36 cellular contexts compared by ENCODE assay signal in genomic region chr10:111104811-111105210, GRCh38. TPM values are rescaled to one million over a fixed set of nuclear protein-coding genes. Genes with fewer than 3 reads are reported as not detected.
"Had no signal": no experiment of that assay in that cellular context is flagged by ENCODE, and none has a peak within 500 bp of the region (broad histone marks: within the 10 kb centered on the region; RNA-seq: fewer than 3 reads in every experiment).

No MANE protein-coding gene starts in this region.

- H3K4me1 Mint-ChIP-seq: activated B cell treated with CpG ODN at 0.5 μM for 24 hours; activated CD4-positive, alpha-beta memory T cell treated with anti-CD3 and anti-CD28 coated beads, Interleukin-2, amount 10 ng/mL, durations not matched to agents 7 days and 5 days; activated CD4-positive, alpha-beta T cell treated with anti-CD3 and anti-CD28 coated beads for 36 hours; activated CD4-positive, alpha-beta T cell treated with anti-CD3 and anti-CD28 coated beads, Interleukin-2, amount 10 ng/mL, durations not matched to agents 7 days and 5 days; activated CD8-positive, alpha-beta memory T cell treated with anti-CD3 and anti-CD28 coated beads, Interleukin-2, amount 10 ng/mL, durations not matched to agents 7 days and 5 days; activated naive CD4-positive, alpha-beta T cell treated with anti-CD3 and anti-CD28 coated beads, Interleukin-2, amount 10 ng/mL, durations not matched to agents 7 days and 5 days; activated naive CD4-positive, alpha-beta T cell treated with anti-CD3 and anti-CD28 coated beads, Interleukin-2, amount 50 U/mL, for 24 hours; activated naive CD8-positive, alpha-beta T cell treated with anti-CD3 and anti-CD28 coated beads, Interleukin-2, amount 10 ng/mL, durations not matched to agents 7 days and 5 days; activated naive CD8-positive, alpha-beta T cell treated with anti-CD3 and anti-CD28 coated beads, Interleukin-2, amount 50 U/mL, for 24 hours; central memory CD8-positive, alpha-beta T cell had no signal

- DNase-seq: activated B cell treated with CpG ODN at 0.5 μM for 24 hours; activated CD4-positive, alpha-beta memory T cell treated with anti-CD3 and anti-CD28 coated beads, Interleukin-2, amount 10 ng/mL, durations not matched to agents 7 days and 5 days; activated CD4-positive, alpha-beta T cell treated with anti-CD3 and anti-CD28 coated beads for 1 hour; activated CD4-positive, alpha-beta T cell treated with anti-CD3 and anti-CD28 coated beads for 36 hours; activated CD4-positive, alpha-beta T cell treated with anti-CD3 and anti-CD28 coated beads for 48 hours; activated CD4-positive, alpha-beta T cell treated with anti-CD3 and anti-CD28 coated beads, Interleukin-2, amount 10 ng/mL, durations not matched to agents 7 days and 5 days; activated CD4-positive, alpha-beta T cell treated with anti-CD3 and anti-CD28 coated beads, Interleukin-2, amount 50 U/mL, for 48 hours; activated CD8-positive, alpha-beta memory T cell treated with anti-CD3 and anti-CD28 coated beads for 24 hours; activated CD8-positive, alpha-beta memory T cell treated with anti-CD3 and anti-CD28 coated beads, Interleukin-2, amount 10 ng/mL, durations not matched to agents 7 days and 5 days; activated CD8-positive, alpha-beta memory T cell treated with anti-CD3 and anti-CD28 coated beads, Interleukin-2, amount 50 U/mL, for 48 hours; activated CD8-positive, alpha-beta T cell treated with anti-CD3 and anti-CD28 coated beads, Interleukin-2, amount 10 ng/mL, durations not matched to agents 7 days and 5 days; activated effector memory CD4-positive, alpha-beta T cell treated with Interleukin-2 at 50 U/mL for 16 hours; activated gamma-delta T cell; activated naive CD4-positive, alpha-beta T cell treated with anti-CD3 and anti-CD28 coated beads, Interleukin-2, amount 10 ng/mL, durations not matched to agents 7 days and 5 days; activated naive CD4-positive, alpha-beta T cell treated with Interleukin-2 at 50 U/mL for 16 hours; activated naive CD8-positive, alpha-beta T cell treated with anti-CD3 and anti-CD28 coated beads, Interleukin-2, amount 10 ng/mL, durations not matched to agents 7 days and 5 days; activated naive CD8-positive, alpha-beta T cell treated with anti-CD3 and anti-CD28 coated beads, Interleukin-2, amount 50 U/mL, for 24 hours; activated T-cell treated with anti-CD3 and anti-CD28 coated beads, Interleukin-2, amount 50 U/mL, for 24 hours; activated T-cell treated with anti-CD3 and anti-CD28 coated beads, Interleukin-2, amount 50 U/mL, for 48 hours; amygdala; anterior cingulate cortex; brain microvascular endothelial cell; caudate nucleus; SW 1271; T-helper 1 cell; T-helper 2 cell; T-helper 9 cell had no signal

- H3K36me3 ChIP-seq: ascending aorta, brain microvascular endothelial cell, breast epithelium had no signal

- H3K36me3 Mint-ChIP-seq: activated CD8-positive, alpha-beta memory T cell treated with anti-CD3 and anti-CD28 coated beads, Interleukin-2, amount 10 ng/mL, durations not matched to agents 7 days and 5 days; activated naive CD4-positive, alpha-beta T cell treated with anti-CD3 and anti-CD28 coated beads, Interleukin-2, amount 10 ng/mL, durations not matched to agents 7 days and 5 days; activated naive CD8-positive, alpha-beta T cell; activated naive CD8-positive, alpha-beta T cell treated with anti-CD3 and anti-CD28 coated beads, Interleukin-2, amount 10 ng/mL, durations not matched to agents 7 days and 5 days had no signal

- H3K9me3 ChIP-seq: ascending aorta, breast epithelium had no signal

- H3K4me3 Mint-ChIP-seq: activated B cell treated with CpG ODN at 0.5 μM for 24 hours; activated CD4-positive, alpha-beta memory T cell treated with anti-CD3 and anti-CD28 coated beads, Interleukin-2, amount 10 ng/mL, durations not matched to agents 7 days and 5 days; activated CD4-positive, alpha-beta T cell treated with anti-CD3 and anti-CD28 coated beads for 36 hours; activated CD4-positive, alpha-beta T cell treated with anti-CD3 and anti-CD28 coated beads, Interleukin-2, amount 10 ng/mL, durations not matched to agents 7 days and 5 days; activated CD8-positive, alpha-beta memory T cell treated with anti-CD3 and anti-CD28 coated beads, Interleukin-2, amount 10 ng/mL, durations not matched to agents 7 days and 5 days; activated CD8-positive, alpha-beta T cell treated with anti-CD3 and anti-CD28 coated beads, Interleukin-2, amount 10 ng/mL, durations not matched to agents 7 days and 5 days; activated naive CD4-positive, alpha-beta T cell treated with anti-CD3 and anti-CD28 coated beads, Interleukin-2, amount 10 ng/mL, durations not matched to agents 7 days and 5 days; activated naive CD4-positive, alpha-beta T cell treated with anti-CD3 and anti-CD28 coated beads, Interleukin-2, amount 50 U/mL, for 24 hours; activated naive CD8-positive, alpha-beta T cell; activated naive CD8-positive, alpha-beta T cell treated with anti-CD3 and anti-CD28 coated beads, Interleukin-2, amount 10 ng/mL, durations not matched to agents 7 days and 5 days; activated naive CD8-positive, alpha-beta T cell treated with anti-CD3 and anti-CD28 coated beads, Interleukin-2, amount 50 U/mL, for 24 hours; activated T-cell treated with anti-CD3 and anti-CD28 coated beads, Interleukin-2, amount 50 U/mL, for 24 hours; central memory CD8-positive, alpha-beta T cell; T-helper 1 cell treated with Interleukin-12 subunit alpha and Interleukin-12 subunit beta and Interleukin-4 antibody, amounts not matched to agents 30 μg/mL and 1 μg/mL, for 36 hours; T-helper 2 cell treated with Interferon-gamma antibody and Interleukin-4, amounts not matched to agents 5 μg/mL and 100 μg/mL, for 36 hours had no signal

- ATAC-seq: activated CD4-positive, alpha-beta T cell treated with anti-CD3 and anti-CD28 coated beads for 36 hours; activated CD8-positive, alpha-beta memory T cell treated with anti-CD3 and anti-CD28 coated beads, Interleukin-2, amount 10 ng/mL, durations not matched to agents 7 days and 5 days; activated CD8-positive, alpha-beta T cell treated with anti-CD3 and anti-CD28 coated beads, Interleukin-2, amount 10 ng/mL, durations not matched to agents 7 days and 5 days; activated naive CD8-positive, alpha-beta T cell treated with anti-CD3 and anti-CD28 coated beads, Interleukin-2, amount 50 U/mL, for 24 hours had no signal

- H3K4me1 ChIP-seq: ascending aorta, breast epithelium had no signal

- H3K27me3 ChIP-seq: ascending aorta, brain microvascular endothelial cell, breast epithelium had no signal

- H3K4me3 ChIP-seq: ascending aorta, breast epithelium had no signal

- H3K27me3 Mint-ChIP-seq: activated CD4-positive, alpha-beta T cell treated with anti-CD3 and anti-CD28 coated beads for 36 hours; activated naive CD4-positive, alpha-beta T cell treated with anti-CD3 and anti-CD28 coated beads, Interleukin-2, amount 50 U/mL, for 24 hours; activated naive CD8-positive, alpha-beta T cell had no signal

- H3K27ac Mint-ChIP-seq: activated B cell treated with CpG ODN at 0.5 μM for 24 hours; activated CD4-positive, alpha-beta memory T cell treated with anti-CD3 and anti-CD28 coated beads, Interleukin-2, amount 10 ng/mL, durations not matched to agents 7 days and 5 days; activated CD4-positive, alpha-beta T cell treated with anti-CD3 and anti-CD28 coated beads for 36 hours; activated CD4-positive, alpha-beta T cell treated with anti-CD3 and anti-CD28 coated beads, Interleukin-2, amount 10 ng/mL, durations not matched to agents 7 days and 5 days; activated CD8-positive, alpha-beta memory T cell treated with anti-CD3 and anti-CD28 coated beads, Interleukin-2, amount 10 ng/mL, durations not matched to agents 7 days and 5 days; activated CD8-positive, alpha-beta T cell treated with anti-CD3 and anti-CD28 coated beads, Interleukin-2, amount 10 ng/mL, durations not matched to agents 7 days and 5 days; activated naive CD4-positive, alpha-beta T cell treated with anti-CD3 and anti-CD28 coated beads, Interleukin-2, amount 10 ng/mL, durations not matched to agents 7 days and 5 days; activated naive CD4-positive, alpha-beta T cell treated with anti-CD3 and anti-CD28 coated beads, Interleukin-2, amount 50 U/mL, for 24 hours; activated naive CD8-positive, alpha-beta T cell; activated naive CD8-positive, alpha-beta T cell treated with anti-CD3 and anti-CD28 coated beads, Interleukin-2, amount 10 ng/mL, durations not matched to agents 7 days and 5 days; activated naive CD8-positive, alpha-beta T cell treated with anti-CD3 and anti-CD28 coated beads, Interleukin-2, amount 50 U/mL, for 24 hours; activated T-cell treated with anti-CD3 and anti-CD28 coated beads, Interleukin-2, amount 50 U/mL, for 24 hours; activated T-helper 2 cell treated with anti-CD3 and anti-CD28 coated beads, Interferon-gamma antibody, Interleukin-2, Interleukin-4, amounts not matched to agents 10 μg/mL and 5 μg/mL and 100 μg/mL, durations not matched to agents 14 hours and 24 hours and 36 hours; T-helper 1 cell treated with Interleukin-12 subunit alpha and Interleukin-12 subunit beta and Interleukin-4 antibody, amounts not matched to agents 30 μg/mL and 1 μg/mL, for 36 hours; T-helper 2 cell treated with Interferon-gamma antibody and Interleukin-4, amounts not matched to agents 5 μg/mL and 100 μg/mL, for 36 hours had no signal

- H3K27ac ChIP-seq: ascending aorta, brain microvascular endothelial cell, breast epithelium, VCaP had no signal

- H3K9me3 Mint-ChIP-seq: activated B cell treated with CpG ODN at 0.5 μM for 24 hours; activated CD4-positive, alpha-beta memory T cell treated with anti-CD3 and anti-CD28 coated beads, Interleukin-2, amount 10 ng/mL, durations not matched to agents 7 days and 5 days; activated CD4-positive, alpha-beta T cell treated with anti-CD3 and anti-CD28 coated beads, Interleukin-2, amount 10 ng/mL, durations not matched to agents 7 days and 5 days; activated naive CD4-positive, alpha-beta T cell treated with anti-CD3 and anti-CD28 coated beads, Interleukin-2, amount 10 ng/mL, durations not matched to agents 7 days and 5 days; activated naive CD4-positive, alpha-beta T cell treated with anti-CD3 and anti-CD28 coated beads, Interleukin-2, amount 50 U/mL, for 24 hours; activated naive CD8-positive, alpha-beta T cell treated with anti-CD3 and anti-CD28 coated beads, Interleukin-2, amount 10 ng/mL, durations not matched to agents 7 days and 5 days; activated naive CD8-positive, alpha-beta T cell treated with anti-CD3 and anti-CD28 coated beads, Interleukin-2, amount 50 U/mL, for 24 hours; activated T-cell treated with anti-CD3 and anti-CD28 coated beads, Interleukin-2, amount 50 U/mL, for 24 hours; activated T-helper 2 cell treated with anti-CD3 and anti-CD28 coated beads, Interferon-gamma antibody, Interleukin-2, Interleukin-4, amounts not matched to agents 10 μg/mL and 5 μg/mL and 100 μg/mL, durations not matched to agents 14 hours and 24 hours and 36 hours; central memory CD8-positive, alpha-beta T cell; T-helper 1 cell treated with Interleukin-12 subunit alpha and Interleukin-12 subunit beta and Interleukin-4 antibody, amounts not matched to agents 30 μg/mL and 1 μg/mL, for 36 hours; T-helper 2 cell treated with Interferon-gamma antibody and Interleukin-4, amounts not matched to agents 5 μg/mL and 100 μg/mL, for 36 hours had no signal

RNA-seq across cellular contexts. Expression of gene ADRA2A, which starts 28.0 kb away (rescaled TPM):
- total RNA-seq: activated B cell treated with CpG ODN at 0.5 μM for 24 hours; activated CD4-positive, alpha-beta memory T cell treated with anti-CD3 and anti-CD28 coated beads, Interleukin-2, amount 10 ng/mL, durations not matched to agents 7 days and 5 days; activated CD4-positive, alpha-beta T cell treated with anti-CD3 and anti-CD28 coated beads for 36 hours; activated CD4-positive, alpha-beta T cell treated with anti-CD3 and anti-CD28 coated beads, Interleukin-2, amount 10 ng/mL, durations not matched to agents 7 days and 5 days; activated CD8-positive, alpha-beta memory T cell treated with anti-CD3 and anti-CD28 coated beads, Interleukin-2, amount 10 ng/mL, durations not matched to agents 7 days and 5 days; activated CD8-positive, alpha-beta T cell treated with anti-CD3 and anti-CD28 coated beads, Interleukin-2, amount 10 ng/mL, durations not matched to agents 7 days and 5 days; activated naive CD8-positive, alpha-beta T cell treated with anti-CD3 and anti-CD28 coated beads, Interleukin-2, amount 10 ng/mL, durations not matched to agents 7 days and 5 days; activated T-helper 2 cell treated with anti-CD3 and anti-CD28 coated beads, Interferon-gamma antibody, Interleukin-2, Interleukin-4, amounts not matched to agents 10 μg/mL and 5 μg/mL and 100 μg/mL, durations not matched to agents 14 hours and 24 hours and 36 hours had no signal
